7 cellular contexts compared by ENCODE assay signal in the genomic region with DNA sequence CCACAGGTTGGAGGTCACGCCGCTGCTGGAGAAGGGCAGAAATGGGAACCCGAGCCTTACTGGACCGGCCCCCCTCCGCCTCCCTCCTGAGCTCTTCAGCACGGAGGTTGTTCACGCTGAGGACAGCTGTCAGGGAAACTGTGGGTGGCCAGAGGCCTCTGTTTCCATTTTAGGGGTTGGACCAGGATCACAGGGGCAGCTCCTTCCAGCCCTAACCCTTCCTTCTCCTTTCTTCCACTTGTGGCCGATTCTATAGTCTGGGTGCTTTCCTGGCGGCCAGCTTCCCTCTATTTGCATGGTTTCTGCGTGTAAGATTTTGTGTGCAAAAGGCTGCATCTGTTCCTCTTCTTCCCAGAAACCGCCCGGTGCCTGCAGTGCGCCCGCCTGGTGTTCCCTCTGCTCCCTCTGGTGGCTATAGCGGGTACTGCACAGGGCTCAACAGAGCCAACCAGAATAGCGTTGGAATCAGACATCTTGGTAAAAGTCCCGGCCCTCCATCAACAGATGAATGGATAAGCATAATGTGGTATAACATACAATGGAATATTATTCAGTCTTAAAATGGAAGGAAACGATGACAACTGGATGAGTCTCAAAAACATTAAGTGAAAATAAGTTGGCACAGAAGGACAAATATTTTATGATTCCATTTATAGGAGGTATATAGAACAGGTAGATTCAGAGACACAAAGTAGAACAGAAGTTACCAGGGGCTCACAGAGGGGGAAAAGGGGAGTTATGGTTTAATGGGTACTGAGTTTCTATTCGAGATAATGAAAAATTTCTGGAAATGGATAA. TPM values are rescaled to one million over a fixed set of nuclear protein-coding genes. Genes with fewer than 3 reads are reported as not detected.
DNase-seq lines count a peak whose midpoint lies in the region; ATAC-seq and TF ChIP-seq lines count a peak whose summit lies in the region.

No MANE protein-coding gene starts in this region.

- no peak overlapping the region for H3K27ac ChIP-seq in SJSA1
- H3K27ac ChIP-seq in gastroesophageal sphincter = no peak overlapping the region
- H3K27ac ChIP-seq in thoracic aorta = no peak overlapping the region

- ATAC-seq in gastroesophageal sphincter (peak; percentile 90), thoracic aorta (ENCODE audit: insufficient number of reproducible peaks, low FRiP score, low read depth) (peak; percentile 60)

- H3K4me3 ChIP-seq in GM12864 (ENCODE audit: low read depth, low read length) (no peak overlapping the region), LNCaP clone FGC (ENCODE audit: low read depth, low read length) (no peak overlapping the region), SJSA1 (no peak overlapping the region), gastroesophageal sphincter (no peak overlapping the region), thoracic aorta (peak overlapping the region; percentile 27)

- H3K9me3 Mint-ChIP-seq in osteocyte (ENCODE audit: unreplicated experiment) = no peaks in the 10 kb centered on the region

- peaks cover 21% of the 10 kb centered on the region for H3K27me3 Mint-ChIP-seq in osteocyte (ENCODE audit: unreplicated experiment)

- DNase-seq in GM12864 (ENCODE audit: low read depth) = peak; percentile 15
- DNase-seq in LNCaP clone FGC (ENCODE audit: low read depth) = peak; percentile 26
- peak; percentile 76 to 91 for DNase-seq in SJSA1 (ENCODE audit: low read depth in 1 of 2, low spot score in 2 of 2)
- peak; percentile 80 for DNase-seq in activated gamma-delta T cell treated with anti-CD3 and anti-CD28 coated beads, Interleukin-2, amount 50 U/mL, for 16 hours (ENCODE audit: low read depth)
- DNase-seq in osteocyte (ENCODE audit: extremely low spot score, unreplicated experiment) = peak; percentile 95
- DNase-seq in thoracic aorta (ENCODE audit: low spot score) = peak; percentile 73

- TF ChIP-seq EP300 in gastroesophageal sphincter (IDR thresholded peaks at IDR 0.05) = no peak

- no peak overlapping the region for H3K27ac Mint-ChIP-seq in osteocyte (ENCODE audit: unreplicated experiment)

- no peaks in the 10 kb centered on the region for H3K9me3 ChIP-seq in SJSA1 (replicated peaks)
- no peaks in the 10 kb centered on the region for H3K9me3 ChIP-seq in gastroesophageal sphincter
- no peaks in the 10 kb centered on the region for H3K9me3 ChIP-seq in thoracic aorta

- H3K4me1 ChIP-seq in SJSA1 (replicated peaks) (peaks cover 4% of the 10 kb centered on the region), gastroesophageal sphincter (peaks cover 0 to 8% (median 4%) of the 10 kb centered on the region in 3 donors), thoracic aorta (ENCODE audit: control insufficient read depth in 1 of 2, low read depth in 2 of 2) (no peaks in the 10 kb centered on the region)

- peaks cover 6% of the 10 kb centered on the region for H3K4me1 Mint-ChIP-seq in osteocyte (ENCODE audit: unreplicated experiment)

- WGBS in gastroesophageal sphincter (ENCODE audit: low coverage in 1 of 2), 2 donors = 8 to 9% methylated on average over 5 to 6 of the region's 19 CpGs

- H3K36me3 ChIP-seq in SJSA1 (no peaks in the 10 kb centered on the region), gastroesophageal sphincter (no peaks in the 10 kb centered on the region), thoracic aorta (no peaks in the 10 kb centered on the region)

- TF ChIP-seq POLR2A in gastroesophageal sphincter (IDR thresholded peaks at IDR 0.05) = no peak

- H3K27me3 ChIP-seq in SJSA1 (replicated peaks) (no peaks in the 10 kb centered on the region), gastroesophageal sphincter (no peaks in the 10 kb centered on the region), thoracic aorta (replicated peaks; ENCODE audit: insufficient read depth) (no peaks in the 10 kb centered on the region)

- peak; percentile 98 for TF ChIP-seq CTCF in GM12864 (IDR thresholded peaks at IDR 0.05; ENCODE audit: low read depth, low read length, missing control alignments)
- TF ChIP-seq CTCF in LNCaP clone FGC (IDR thresholded peaks at IDR 0.05; ENCODE audit: control insufficient read depth, extremely low read depth, insufficient read depth) = peak; percentile 98
- peak in 3 of 4 experiments; percentile 99 to 100 (median 100) for TF ChIP-seq CTCF in gastroesophageal sphincter (IDR thresholded peaks at IDR 0.05)
- TF ChIP-seq CTCF in osteocyte (IDR thresholded peaks at IDR 0.05) = peak; percentile 99
- peak; percentile 100 for TF ChIP-seq CTCF in thoracic aorta (IDR thresholded peaks at IDR 0.05)

- H3K36me3 Mint-ChIP-seq in osteocyte (ENCODE audit: unreplicated experiment) = no peaks in the 10 kb centered on the region

- peak overlapping the region; percentile 10 for H3K4me3 Mint-ChIP-seq in osteocyte (ENCODE audit: unreplicated experiment)

RNA-seq across cellular contexts. Expression of a gene that starts 8.4 kb away (rescaled TPM):
- not detected in 2 replicates for total RNA-seq in SJSA1 (2014; rRNA removed; shearing (Covaris generic))
- total RNA-seq in gastroesophageal sphincter (not detected), osteocyte (not detected in 2 replicates), thoracic aorta (not detected)

RNA-seq across cellular contexts. Expression of a gene that starts 39.3 kb away (rescaled TPM):
- total RNA-seq in SJSA1 (2014; rRNA removed; shearing (Covaris generic)) = not detected in 2 replicates
- total RNA-seq in gastroesophageal sphincter = not detected
- total RNA-seq in osteocyte = not detected in 2 replicates
- total RNA-seq in thoracic aorta = not detected

Comparison
In these comparisons a context has a peak if more than half of its experiments do, and no peak if none do; other contexts are left out.
1. DNase-seq: peak in every context shown above with its lines; median percentile 95 in osteocyte; 84 in SJSA1; 80 in activated gamma-delta T cell treated with anti-CD3 and anti-CD28 coated beads, Interleukin-2, amount 50 U/mL, for 16 hours; 73 in thoracic aorta; 26 in LNCaP clone FGC; 15 in GM12864.